In the genomic region with DNA sequence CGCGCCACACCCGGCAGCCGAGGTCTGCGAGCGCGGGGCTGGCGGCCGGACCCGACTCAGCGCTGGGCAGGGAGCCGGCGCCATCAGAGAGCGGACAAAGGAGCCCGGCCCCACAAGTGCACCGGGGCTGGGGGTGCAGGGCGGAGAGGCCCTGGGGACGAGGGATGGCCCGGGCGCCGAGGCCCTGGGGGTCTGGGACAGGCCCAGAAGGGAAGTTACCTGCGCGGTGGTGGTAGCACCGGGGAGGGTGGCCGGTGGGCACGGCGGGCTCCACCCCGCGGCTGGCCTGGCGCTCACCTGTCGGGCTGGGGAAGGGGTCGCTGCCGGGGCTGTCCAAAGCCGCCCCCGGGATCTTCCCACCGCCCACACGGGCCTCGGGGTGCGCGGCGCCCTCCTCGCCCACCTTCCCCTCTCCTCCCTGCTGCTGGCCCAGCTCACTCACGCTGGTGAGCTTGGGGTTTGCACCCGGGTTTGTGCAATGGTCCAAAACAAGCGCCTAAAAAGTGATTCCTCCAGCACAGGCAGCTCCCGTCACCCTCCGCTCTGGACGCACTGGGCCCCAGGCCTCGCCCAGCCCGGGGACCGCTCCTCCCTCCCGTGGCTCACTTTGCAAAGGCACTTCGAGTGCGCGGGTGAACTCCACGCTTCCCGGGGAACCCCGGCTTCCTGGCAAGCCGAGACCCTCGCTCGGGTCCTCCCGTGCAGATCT, we compare ENCODE assay signal across 8 cellular contexts. TPM values are rescaled to one million over a fixed set of nuclear protein-coding genes. Genes with fewer than 3 reads are reported as not detected.
DNase-seq lines count a peak whose midpoint lies in the region; ATAC-seq and TF ChIP-seq lines count a peak whose summit lies in the region.

CTPS2 (minus strand) TSS at position 554 of the 709 bp plus-strand sequence. CDS start 9,767 bp downstream, outside the sequence.

- H3K36me3 ChIP-seq in HUES6 (ENCODE audit: control insufficient read depth, insufficient read depth, low read length) (peaks cover 13% of the 10 kb centered on the region), adrenal gland (replicated peaks in 1 of 2) (no peaks in the 10 kb centered on the region), heart left ventricle (peaks cover 0 to 7% (median 0%) of the 10 kb centered on the region in 9 donors)

- H3K27me3 ChIP-seq in HUES6 (ENCODE audit: control insufficient read depth, insufficient read depth, low read length) (no peaks in the 10 kb centered on the region), adrenal gland (no peaks in the 10 kb centered on the region), heart left ventricle (peaks cover 0 to 32% (median 0%) of the 10 kb centered on the region in 9 donors)

- WGBS in adrenal gland, 4 donors, result 0 to 2% (median 0%) methylated on average over 3 to 56 of the region's 62 CpGs; no CpG with 5 or more reads in 1 of the 4 donors
- WGBS in heart left ventricle, 4 donors, result 0 to 2% (median 0%) methylated on average over 18 to 62 of the region's 62 CpGs

- TF ChIP-seq POLR2A in adrenal gland (IDR thresholded peaks at IDR 0.05) (peak in 1 of 2 donors; percentile 73), heart left ventricle (IDR thresholded peaks at IDR 0.05) (no peak)

- ATAC-seq in GM21515 (IDR thresholded peaks at IDR 0.05; ENCODE audit: unreplicated experiment), result peak; percentile 91
- ATAC-seq in SK-N-SH treated with all-trans-retinoic acid at 6 μM for 48 hours, result peak; percentile 96
- ATAC-seq in heart left ventricle, result peak; percentile 78 to 95 (median 92)

- intact Hi-C loops in adrenal gland (cut with DNase I) (no loop called here), heart left ventricle (cut with DNase I) (no loop called here), posterior cingulate gyrus (cut with DNase I) (no loop called here)

- DNase-seq in EL (peak; percentile 61), adrenal gland (peak; percentile 58 to 79 (median 72)), heart left ventricle (peak; percentile 41 to 83 (median 70)), posterior cingulate gyrus (peak in 9 of 10 donors; percentile 11 to 91 (median 37)), NCI-H2029 (lab: John Stamatoyannopoulos, UW) (no peak)

- H3K27ac ChIP-seq in HUES6 (ENCODE audit: low read depth, low read length) (peak within 1 kb of the TSS; percentile 70), adrenal gland (peak within 1 kb of the TSS in 4 of 5 donors; percentile 70 to 87 (median 82)), heart left ventricle (peak within 1 kb of the TSS; percentile 14 to 87 (median 80))

- peak within 1 kb of the TSS; percentile 97 for H3K4me3 ChIP-seq in HUES6 (ENCODE audit: low read depth, low read length)
- H3K4me3 ChIP-seq in adrenal gland, result peak within 1 kb of the TSS in 2 of 4 donors; percentile 68 to 69
- H3K4me3 ChIP-seq in heart left ventricle, result peak within 1 kb of the TSS; percentile 8 to 95 (median 75)

- TF ChIP-seq CTCF in adrenal gland (IDR thresholded peaks at IDR 0.05), result peak in 2 of 6 experiments; percentile 6 to 17
- TF ChIP-seq CTCF in heart left ventricle (IDR thresholded peaks at IDR 0.05), result peak in 1 of 12 donors; percentile 9

- H3K9me3 ChIP-seq in HUES6 (ENCODE audit: control insufficient read depth, insufficient read depth, low read depth, low read length) (no peaks in the 10 kb centered on the region), adrenal gland (replicated peaks in 1 of 3) (no peaks in the 10 kb centered on the region), heart left ventricle (no peaks in the 10 kb centered on the region)

- peak within 1 kb of the TSS; percentile 90 for H3K9ac ChIP-seq in HUES6 (ENCODE audit: low read length)

- peaks cover 9% of the 10 kb centered on the region for H3K4me1 ChIP-seq in HUES6 (ENCODE audit: control insufficient read depth, insufficient read depth, low read length)
- H3K4me1 ChIP-seq in adrenal gland (replicated peaks in 1 of 2), result no peaks in the 10 kb centered on the region
- peaks cover 0 to 10% (median 0%) of the 10 kb centered on the region in 12 donors for H3K4me1 ChIP-seq in heart left ventricle

TF ChIP-seq in SK-N-SH treated with all-trans-retinoic acid at 6 μM for 48 hours, 23 proteins besides CTCF, POLR2A, EP300 and RAD21:
- TF ChIP-seq ZC3H10 (CRISPR knock-in tag; IDR thresholded peaks at IDR 0.05) (no peak), ARNTL (CRISPR knock-in tag; IDR thresholded peaks at IDR 0.05; ENCODE audit: borderline replicate concordance, low read depth) (no peak), PPARA (CRISPR knock-in tag; IDR thresholded peaks at IDR 0.05; ENCODE audit: borderline replicate concordance) (no peak), ESRRG (CRISPR knock-in tag; IDR thresholded peaks at IDR 0.05) (no peak), BACH2 (CRISPR knock-in tag; IDR thresholded peaks at IDR 0.05; ENCODE audit: borderline replicate concordance) (no peak), OSR1 (CRISPR knock-in tag; IDR thresholded peaks at IDR 0.05) (no peak), ZNF8 (CRISPR knock-in tag; IDR thresholded peaks at IDR 0.05) (no peak), CREB5 (CRISPR knock-in tag; IDR thresholded peaks at IDR 0.05; ENCODE audit: low read depth) (no peak), CSDC2 (CRISPR knock-in tag; IDR thresholded peaks at IDR 0.05) (no peak), CSRNP3 (CRISPR knock-in tag; IDR thresholded peaks at IDR 0.05) (no peak), TOX (CRISPR knock-in tag; IDR thresholded peaks at IDR 0.05; ENCODE audit: borderline replicate concordance) (no peak)
- TF ChIP-seq, protein P1, sequence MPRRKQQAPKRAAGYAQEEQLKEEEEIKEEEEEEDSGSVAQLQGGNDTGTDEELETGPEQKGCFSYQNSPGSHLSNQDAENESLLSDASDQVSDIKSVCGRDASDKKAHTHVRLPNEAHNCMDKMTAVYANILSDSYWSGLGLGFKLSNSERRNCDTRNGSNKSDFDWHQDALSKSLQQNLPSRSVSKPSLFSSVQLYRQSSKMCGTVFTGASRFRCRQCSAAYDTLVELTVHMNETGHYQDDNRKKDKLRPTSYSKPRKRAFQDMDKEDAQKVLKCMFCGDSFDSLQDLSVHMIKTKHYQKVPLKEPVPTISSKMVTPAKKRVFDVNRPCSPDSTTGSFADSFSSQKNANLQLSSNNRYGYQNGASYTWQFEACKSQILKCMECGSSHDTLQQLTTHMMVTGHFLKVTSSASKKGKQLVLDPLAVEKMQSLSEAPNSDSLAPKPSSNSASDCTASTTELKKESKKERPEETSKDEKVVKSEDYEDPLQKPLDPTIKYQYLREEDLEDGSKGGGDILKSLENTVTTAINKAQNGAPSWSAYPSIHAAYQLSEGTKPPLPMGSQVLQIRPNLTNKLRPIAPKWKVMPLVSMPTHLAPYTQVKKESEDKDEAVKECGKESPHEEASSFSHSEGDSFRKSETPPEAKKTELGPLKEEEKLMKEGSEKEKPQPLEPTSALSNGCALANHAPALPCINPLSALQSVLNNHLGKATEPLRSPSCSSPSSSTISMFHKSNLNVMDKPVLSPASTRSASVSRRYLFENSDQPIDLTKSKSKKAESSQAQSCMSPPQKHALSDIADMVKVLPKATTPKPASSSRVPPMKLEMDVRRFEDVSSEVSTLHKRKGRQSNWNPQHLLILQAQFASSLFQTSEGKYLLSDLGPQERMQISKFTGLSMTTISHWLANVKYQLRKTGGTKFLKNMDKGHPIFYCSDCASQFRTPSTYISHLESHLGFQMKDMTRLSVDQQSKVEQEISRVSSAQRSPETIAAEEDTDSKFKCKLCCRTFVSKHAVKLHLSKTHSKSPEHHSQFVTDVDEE (CRISPR knock-in tag; IDR thresholded peaks at IDR 0.05), result no peak

RNA-seq across cellular contexts. Expression of gene CTPS2, which starts in this region (rescaled TPM):
- 10 to 100 TPM in 7 of 8 donors, 1 to 10 TPM in 1; 8.1 to 27.3 (median 16.9) TPM for total RNA-seq in adrenal gland
- 10 to 100 TPM; 10.9 to 35.8 (median 20.1) TPM for polyA plus RNA-seq in adrenal gland
- 1 to 10 TPM; 3.9 to 8.3 (median 5.3) TPM for total RNA-seq in heart left ventricle
- 1 to 10 TPM; 3.1 to 4.2 TPM for polyA plus RNA-seq in heart left ventricle
